ENCODE assay signal across 23 cellular contexts in genomic region chr5:7926720-7927119, GRCh38.
"Had no signal": no experiment of that assay in that cellular context is flagged by ENCODE, and none has a peak within 500 bp of the region (broad histone marks: within the 10 kb centered on the region; RNA-seq: fewer than 3 reads in every experiment).

No MANE protein-coding gene starts in this region.

- H3K4me1 Mint-ChIP-seq: activated CD4-positive, alpha-beta T cell treated with anti-CD3 and anti-CD28 coated beads, Interleukin-2, amount 10 ng/mL, durations not matched to agents 7 days and 5 days; activated T-helper 17 cell treated with anti-CD3 and anti-CD28 coated beads, Interleukin-2, amount 50 U/mL, for 72 hours had no signal

- H3K36me3 Mint-ChIP-seq: naive B cell had no signal

- H3K27ac Mint-ChIP-seq: activated CD4-positive, alpha-beta T cell treated with anti-CD3 and anti-CD28 coated beads, Interleukin-2, amount 10 ng/mL, durations not matched to agents 7 days and 5 days; activated CD8-positive, alpha-beta T cell treated with anti-CD3 and anti-CD28 coated beads for 36 hours; activated T-helper 17 cell treated with anti-CD3 and anti-CD28 coated beads, Interleukin-2, amount 50 U/mL, for 72 hours; dendritic cell treated with granulocyte-macrophage colony-stimulating factor and Interleukin-4, amounts not matched to agents 40 ng/mL and 50 ng/mL, for 4 days; endodermal cell; naive B cell; nephron progenitor cell had no signal

- H3K27ac ChIP-seq: breast epithelium, pancreas, psoas muscle, sigmoid colon, spleen, tibial nerve had no signal

- H3K9me3 Mint-ChIP-seq: activated CD4-positive, alpha-beta T cell treated with anti-CD3 and anti-CD28 coated beads, Interleukin-2, amount 10 ng/mL, durations not matched to agents 7 days and 5 days; activated CD8-positive, alpha-beta T cell treated with anti-CD3 and anti-CD28 coated beads for 36 hours; activated T-cell treated with anti-CD3 and anti-CD28 coated beads, Interleukin-2, amount 50 U/mL, for 4 hours; activated T-helper 17 cell treated with anti-CD3 and anti-CD28 coated beads, Interleukin-2, amount 50 U/mL, for 72 hours; dendritic cell treated with granulocyte-macrophage colony-stimulating factor and Interleukin-4, amounts not matched to agents 40 ng/mL and 50 ng/mL, for 4 days; naive B cell had no signal

- FAIRE-seq: frontal cortex, islet of Langerhans, pancreas had no signal

- H3K36me3 ChIP-seq: breast epithelium, pancreas, sigmoid colon, spleen, tibial nerve had no signal

- H3K27me3 Mint-ChIP-seq: activated CD4-positive, alpha-beta T cell treated with anti-CD3 and anti-CD28 coated beads, Interleukin-2, amount 10 ng/mL, durations not matched to agents 7 days and 5 days had no signal

- H3K4me1 ChIP-seq: breast epithelium, pancreas, psoas muscle, sigmoid colon had no signal

- DNase-seq: activated CD4-positive, alpha-beta T cell treated with anti-CD3 and anti-CD28 coated beads for 1 hour; activated CD4-positive, alpha-beta T cell treated with anti-CD3 and anti-CD28 coated beads, Interleukin-2, amount 10 ng/mL, durations not matched to agents 7 days and 5 days; activated CD8-positive, alpha-beta T cell treated with anti-CD3 and anti-CD28 coated beads for 36 hours; activated gamma-delta T cell treated with Interleukin-2 at 50 U/mL for 16 hours; activated naive CD4-positive, alpha-beta T cell treated with anti-CD3 and anti-CD28 coated beads, Interleukin-2, amount 50 U/mL, for 16 hours; activated T-cell treated with anti-CD3 and anti-CD28 coated beads, Interleukin-2, amount 50 U/mL, for 4 hours; central memory CD4-positive, alpha-beta T cell; endodermal cell; left ventricle myocardium superior; naive B cell; nephron progenitor cell; psoas muscle; sigmoid colon; spleen; stimulated activated naive CD4-positive, alpha-beta T cell treated with Interleukin-2 at 50 U/mL for 16 hours; T-helper 2 cell had no signal

- H3K9me3 ChIP-seq: breast epithelium, pancreas, psoas muscle, sigmoid colon had no signal

- H3K4me3 ChIP-seq: breast epithelium, pancreas, psoas muscle, sigmoid colon, spleen, tibial nerve had no signal

- H3K4me3 Mint-ChIP-seq: activated CD4-positive, alpha-beta T cell treated with anti-CD3 and anti-CD28 coated beads, Interleukin-2, amount 10 ng/mL, durations not matched to agents 7 days and 5 days; activated CD8-positive, alpha-beta T cell treated with anti-CD3 and anti-CD28 coated beads for 36 hours; activated T-cell treated with anti-CD3 and anti-CD28 coated beads, Interleukin-2, amount 50 U/mL, for 4 hours; activated T-helper 17 cell treated with anti-CD3 and anti-CD28 coated beads, Interleukin-2, amount 50 U/mL, for 72 hours; dendritic cell treated with granulocyte-macrophage colony-stimulating factor and Interleukin-4, amounts not matched to agents 40 ng/mL and 50 ng/mL, for 4 days; endodermal cell; naive B cell; nephron progenitor cell had no signal

- H3K27me3 ChIP-seq: pancreas, sigmoid colon, tibial nerve had no signal
